In the genomic region with DNA sequence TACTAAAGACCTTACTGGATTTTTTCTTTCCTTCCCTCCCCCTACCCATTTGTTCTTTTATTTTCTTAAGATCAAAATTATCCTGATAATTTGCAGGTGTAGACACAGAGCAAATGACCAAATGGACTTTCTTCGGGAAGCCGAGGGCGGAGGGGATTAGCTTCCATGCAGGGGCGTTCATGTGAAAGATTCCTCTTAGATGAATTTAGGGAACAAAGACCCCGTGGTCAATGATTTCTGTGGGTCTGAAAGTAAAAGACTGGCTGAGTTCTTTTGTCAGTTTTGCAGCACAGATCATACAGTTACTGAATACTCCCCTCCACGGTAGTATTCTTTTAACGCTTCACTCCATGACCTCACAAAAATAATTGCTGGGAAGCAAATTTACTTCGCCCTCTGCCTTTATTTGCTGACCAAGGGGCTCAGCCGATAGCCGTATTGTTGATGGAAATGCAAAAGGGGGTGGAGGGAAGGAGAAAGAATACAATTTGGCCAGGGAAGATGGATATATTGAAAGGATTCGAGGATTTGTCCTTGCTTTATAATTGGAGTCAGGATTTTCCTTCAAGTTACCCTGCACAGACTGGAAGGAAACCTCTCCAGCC, we compare ENCODE assay signal across 15 cellular contexts.
A peak's percentile ranks its signal among the peaks of the same experiment; 100 is the strongest.
DNase-seq lines count a peak whose midpoint lies in the region; ATAC-seq, FAIRE-seq and TF ChIP-seq lines count a peak whose summit lies in the region.
"Had no signal": no experiment of that assay in that cellular context is flagged by ENCODE, and none has a peak within 500 bp of the region (broad histone marks: within the 10 kb centered on the region; RNA-seq: fewer than 3 reads in every experiment).

No MANE protein-coding gene starts in this region.

- H3K4me3 ChIP-seq in mesendoderm (ENCODE audit: low read length) (no peak overlapping the region), sigmoid colon (no peak overlapping the region)

- DNase-seq in HTR-8/SVneo (ENCODE audit: insufficient read length, low spot score), result no peak
- peak; percentile 33 for DNase-seq in mesendoderm
- DNase-seq in activated effector memory CD4-positive, alpha-beta T cell treated with anti-CD3 and anti-CD28 coated beads, Interleukin-2, amount 50 U/mL, for 16 hours, result no peak
- no peak for DNase-seq in COLO668 (lab: John Stamatoyannopoulos, UW; ENCODE audit: unreplicated experiment)
- no peak for DNase-seq in sigmoid colon
- DNase-seq: ACHN, AML-193, DMS53, NCI-H1105 treated with DMSO at 0.1 percent for 48 hours, NCI-H1930, NCI-H2171 treated with DMSO at 0.1 percent for 48 hours, NCI-H510A, SW 1271 had no signal

- TF ChIP-seq EP300 in sigmoid colon (IDR thresholded peaks at IDR 0.05), result no peak

- no peak for TF ChIP-seq POLR2A in sigmoid colon (IDR thresholded peaks at IDR 0.05)

- H3K4ac ChIP-seq in mesendoderm (ENCODE audit: low read depth, low read length), result peak overlapping the region; percentile 96

- H2BK5ac ChIP-seq in mesendoderm (ENCODE audit: low read length), result no peak overlapping the region

- H3K27ac ChIP-seq in mesendoderm (ENCODE audit: low read depth, low read length) (peak overlapping the region; percentile 47), sigmoid colon (no peak overlapping the region)

- H2AK5ac ChIP-seq in mesendoderm (ENCODE audit: low read length), result no peak overlapping the region

- H2BK15ac ChIP-seq in mesendoderm (replicated peaks; ENCODE audit: low read depth), result peak overlapping the region; percentile 99

- H3K9me3 ChIP-seq in sigmoid colon, result no peaks in the 10 kb centered on the region

- TF ChIP-seq CTCF in sigmoid colon (IDR thresholded peaks at IDR 0.05), result no peak

- intact Hi-C loops in sigmoid colon (cut with DNase I), result no loop called here

- H4K8ac ChIP-seq in mesendoderm (ENCODE audit: low read depth, low read length), result no peak overlapping the region

- WGBS in mesendoderm (ENCODE audit: extremely low coverage, insufficient coverage, low lambda C conversion rate), result no CpG with 5 or more reads among the region's 11 CpGs
- WGBS in sigmoid colon, 2 donors, result 79 to 82% methylated on average over 11 of the region's 11 CpGs

- H3K23ac ChIP-seq in mesendoderm (ENCODE audit: low read length), result no peak overlapping the region

- peak overlapping the region; percentile 94 for H2BK120ac ChIP-seq in mesendoderm (ENCODE audit: low read depth, low read length)

- no peaks in the 10 kb centered on the region for H3K27me3 ChIP-seq in mesendoderm (ENCODE audit: insufficient read depth, low read length, poor library complexity)
- H3K27me3 ChIP-seq in sigmoid colon, result no peaks in the 10 kb centered on the region

- H3K4me2 ChIP-seq in mesendoderm (ENCODE audit: low read length), result no peak overlapping the region

- H3K18ac ChIP-seq in mesendoderm (ENCODE audit: low read length), result peak overlapping the region; percentile 98

- H3K4me1 ChIP-seq in mesendoderm (ENCODE audit: control insufficient read depth, low read depth, low read length) (peaks cover 11% of the 10 kb centered on the region), sigmoid colon (no peaks in the 10 kb centered on the region)

- ATAC-seq in GM21526 (IDR thresholded peaks at IDR 0.05; ENCODE audit: low FRiP score, unreplicated experiment), result no peak

- no peak overlapping the region for H3K9ac ChIP-seq in mesendoderm (ENCODE audit: low read length)

- H3K79me1 ChIP-seq in mesendoderm (ENCODE audit: low read length), result no peaks in the 10 kb centered on the region

- no peak overlapping the region for H4K5ac ChIP-seq in mesendoderm (ENCODE audit: low read length)

- H3K36me3 ChIP-seq in mesendoderm (ENCODE audit: control insufficient read depth, insufficient read depth, low read length), result no peaks in the 10 kb centered on the region
- no peaks in the 10 kb centered on the region for H3K36me3 ChIP-seq in sigmoid colon

- no peaks in the 10 kb centered on the region for H3K79me2 ChIP-seq in mesendoderm (ENCODE audit: control insufficient read depth, insufficient read depth, low read length)

- H3K56ac ChIP-seq in mesendoderm (ENCODE audit: low read length), result no peak overlapping the region

- peak; percentile 74 for FAIRE-seq in HTR-8/SVneo (lab: Jason Lieb, UNC)
- peak; percentile 88 for FAIRE-seq in TTC549 (lab: Jason Lieb, UNC)
